26 cellular contexts compared by ENCODE assay signal in genomic region chr20:51060301-51060700, GRCh38. TPM values are rescaled to one million over a fixed set of nuclear protein-coding genes. Genes with fewer than 3 reads are reported as not detected.
DNase-seq lines count a peak whose midpoint lies in the region; ATAC-seq, FAIRE-seq and TF ChIP-seq lines count a peak whose summit lies in the region.
"Had no signal": no experiment of that assay in that cellular context is flagged by ENCODE, and none has a peak within 500 bp of the region (broad histone marks: within the 10 kb centered on the region; RNA-seq: fewer than 3 reads in every experiment).

No MANE protein-coding gene starts in this region.

- no peaks in the 10 kb centered on the region for H3K36me3 Mint-ChIP-seq in activated CD4-positive, alpha-beta T cell treated with anti-CD3 and anti-CD28 coated beads, Interleukin-2, amount 10 ng/mL, durations not matched to agents 24 days and 14 days (ENCODE audit: low read depth)
- H3K36me3 Mint-ChIP-seq in activated CD4-positive, alpha-beta T cell treated with anti-CD3 and anti-CD28 coated beads, Interleukin-2, amount 10 ng/mL, durations not matched to agents 7 days and 5 days (ENCODE audit: low read depth) = no peaks in the 10 kb centered on the region
- peaks cover 9% of the 10 kb centered on the region for H3K36me3 Mint-ChIP-seq in stimulated activated naive CD8-positive, alpha-beta T cell treated with anti-CD3 and anti-CD28 coated beads, Interleukin-15, Interleukin-2, amounts not matched to agents 100 ng/mL and 50 ng/mL, for 24 hours (ENCODE audit: low read depth)

- CTCF ChIA-PET in activated CD4-positive, alpha-beta T cell treated with anti-CD3 and anti-CD28 coated beads, Interleukin-2, amount 10 ng/mL, durations not matched to agents 7 days and 5 days (lab: Charles Lee) = no interaction called here

- TF ChIP-seq CTCF in bronchial epithelial cell (IDR thresholded peaks at IDR 0.05; ENCODE audit: insufficient read depth, low read length, severe bottlenecking) = no peak

- H3K27ac Mint-ChIP-seq in activated CD4-positive, alpha-beta T cell treated with anti-CD3 and anti-CD28 coated beads, Interleukin-2, amount 10 ng/mL, durations not matched to agents 24 days and 14 days = peak overlapping the region; percentile 10
- H3K27ac Mint-ChIP-seq in activated CD4-positive, alpha-beta T cell treated with anti-CD3 and anti-CD28 coated beads, Interleukin-2, amount 10 ng/mL, durations not matched to agents 7 days and 5 days = no peak overlapping the region
- H3K27ac Mint-ChIP-seq in stimulated activated naive CD8-positive, alpha-beta T cell treated with anti-CD3 and anti-CD28 coated beads, Interleukin-15, Interleukin-2, amounts not matched to agents 100 ng/mL and 50 ng/mL, for 24 hours = peak overlapping the region; percentile 82
- H3K27ac Mint-ChIP-seq in stimulated activated naive CD8-positive, alpha-beta T cell treated with anti-CD3 and anti-CD28 coated beads, Interleukin-15, amount 100 ng/mL, for 72 hours = peak overlapping the region in 1 of 2 donors; percentile 91
- H3K27ac Mint-ChIP-seq: IgD-negative memory B cell had no signal

- peaks cover 23% of the 10 kb centered on the region for H3K9me3 Mint-ChIP-seq in activated CD4-positive, alpha-beta T cell treated with anti-CD3 and anti-CD28 coated beads, Interleukin-2, amount 10 ng/mL, durations not matched to agents 24 days and 14 days
- no peaks in the 10 kb centered on the region for H3K9me3 Mint-ChIP-seq in activated CD4-positive, alpha-beta T cell treated with anti-CD3 and anti-CD28 coated beads, Interleukin-2, amount 10 ng/mL, durations not matched to agents 7 days and 5 days
- H3K9me3 Mint-ChIP-seq in stimulated activated naive CD8-positive, alpha-beta T cell treated with anti-CD3 and anti-CD28 coated beads, Interleukin-15, Interleukin-2, amounts not matched to agents 100 ng/mL and 50 ng/mL, for 24 hours = peaks cover 5% of the 10 kb centered on the region
- peaks cover 13 to 17% of the 10 kb centered on the region in 2 donors for H3K9me3 Mint-ChIP-seq in stimulated activated naive CD8-positive, alpha-beta T cell treated with anti-CD3 and anti-CD28 coated beads, Interleukin-15, amount 100 ng/mL, for 72 hours

- peak overlapping the region; percentile 7 for H3K4me3 Mint-ChIP-seq in activated CD4-positive, alpha-beta T cell treated with anti-CD3 and anti-CD28 coated beads, Interleukin-2, amount 10 ng/mL, durations not matched to agents 24 days and 14 days
- no peak overlapping the region for H3K4me3 Mint-ChIP-seq in activated CD4-positive, alpha-beta T cell treated with anti-CD3 and anti-CD28 coated beads, Interleukin-2, amount 10 ng/mL, durations not matched to agents 7 days and 5 days
- peak overlapping the region; percentile 35 for H3K4me3 Mint-ChIP-seq in stimulated activated naive CD8-positive, alpha-beta T cell treated with anti-CD3 and anti-CD28 coated beads, Interleukin-15, Interleukin-2, amounts not matched to agents 100 ng/mL and 50 ng/mL, for 24 hours
- peak overlapping the region in 1 of 2 donors; percentile 29 for H3K4me3 Mint-ChIP-seq in stimulated activated naive CD8-positive, alpha-beta T cell treated with anti-CD3 and anti-CD28 coated beads, Interleukin-15, amount 100 ng/mL, for 72 hours
- H3K4me3 Mint-ChIP-seq: IgD-negative memory B cell had no signal

- no peak for DNase-seq in activated CD4-positive, alpha-beta T cell treated with anti-CD3 and anti-CD28 coated beads, Interleukin-2, amount 10 ng/mL, durations not matched to agents 24 days and 14 days
- DNase-seq in activated CD4-positive, alpha-beta T cell treated with anti-CD3 and anti-CD28 coated beads, Interleukin-2, amount 10 ng/mL, durations not matched to agents 7 days and 5 days = no peak
- DNase-seq in stimulated activated naive CD8-positive, alpha-beta T cell treated with anti-CD3 and anti-CD28 coated beads, Interleukin-15, amount 100 ng/mL, for 72 hours = no peak
- DNase-seq in bronchial epithelial cell (ENCODE audit: low read depth) = no peak
- no peak for DNase-seq in HCEC 1CT
- DNase-seq in NCI-H2081 (lab: John Stamatoyannopoulos, UW) = no peak
- DNase-seq: 8988T, ACHN, BE2C, Calu3, DMS79 treated with DMSO at 0.1 percent for 48 hours, GF-D8, NCI-H1048, NCI-H1417, NCI-H1694, NCI-H2029 treated with DMSO at 0.1 percent for 48 hours, NCI-H226, NCI-H510A, NCI-H69, OCI-M1, Peyer's patch had no signal

- H3K36me3 ChIP-seq in bronchial epithelial cell (ENCODE audit: control insufficient read depth, insufficient read depth, low read length) = no peaks in the 10 kb centered on the region
- H3K36me3 ChIP-seq: BE2C, Peyer's patch had no signal

- intact Hi-C loops in activated CD4-positive, alpha-beta T cell treated with anti-CD3 and anti-CD28 coated beads, Interleukin-2, amount 10 ng/mL, durations not matched to agents 24 days and 14 days (cut with micrococcal nuclease) = loop anchor here (5.0 to 10.0 kb wide), 6 partner anchors 62 to 987 kb away; no protein-coding TSS in a partner anchor

- POLR2A ChIA-PET in activated CD4-positive, alpha-beta T cell treated with anti-CD3 and anti-CD28 coated beads, Interleukin-2, amount 10 ng/mL, durations not matched to agents 7 days and 5 days (lab: Charles Lee) = no interaction called here

- peaks cover 6% of the 10 kb centered on the region for H3K27me3 Mint-ChIP-seq in activated CD4-positive, alpha-beta T cell treated with anti-CD3 and anti-CD28 coated beads, Interleukin-2, amount 10 ng/mL, durations not matched to agents 24 days and 14 days
- peaks cover 5% of the 10 kb centered on the region for H3K27me3 Mint-ChIP-seq in activated CD4-positive, alpha-beta T cell treated with anti-CD3 and anti-CD28 coated beads, Interleukin-2, amount 10 ng/mL, durations not matched to agents 7 days and 5 days
- peaks cover 41% of the 10 kb centered on the region for H3K27me3 Mint-ChIP-seq in stimulated activated naive CD8-positive, alpha-beta T cell treated with anti-CD3 and anti-CD28 coated beads, Interleukin-15, Interleukin-2, amounts not matched to agents 100 ng/mL and 50 ng/mL, for 24 hours
- H3K27me3 Mint-ChIP-seq in stimulated activated naive CD8-positive, alpha-beta T cell treated with anti-CD3 and anti-CD28 coated beads, Interleukin-15, amount 100 ng/mL, for 72 hours = peaks cover 33% of the 10 kb centered on the region

- H3K4me3 ChIP-seq in bronchial epithelial cell (ENCODE audit: low read depth, low read length) = no peak overlapping the region
- H3K4me3 ChIP-seq: Peyer's patch had no signal

- peak; percentile 32 for FAIRE-seq in bronchial epithelial cell (lab: Jason Lieb, UNC)
- FAIRE-seq: GM12891, GM19239 had no signal

- no peak for ATAC-seq in stimulated activated naive CD8-positive, alpha-beta T cell treated with anti-CD3 and anti-CD28 coated beads, Interleukin-15, amount 100 ng/mL, for 72 hours
- ATAC-seq in GM19452 (IDR thresholded peaks at IDR 0.05; ENCODE audit: unreplicated experiment) = no peak

- H3K4me1 Mint-ChIP-seq in activated CD4-positive, alpha-beta T cell treated with anti-CD3 and anti-CD28 coated beads, Interleukin-2, amount 10 ng/mL, durations not matched to agents 24 days and 14 days = peaks cover 29% of the 10 kb centered on the region
- H3K4me1 Mint-ChIP-seq in activated CD4-positive, alpha-beta T cell treated with anti-CD3 and anti-CD28 coated beads, Interleukin-2, amount 10 ng/mL, durations not matched to agents 7 days and 5 days = no peaks in the 10 kb centered on the region
- H3K4me1 Mint-ChIP-seq in stimulated activated naive CD8-positive, alpha-beta T cell treated with anti-CD3 and anti-CD28 coated beads, Interleukin-15, Interleukin-2, amounts not matched to agents 100 ng/mL and 50 ng/mL, for 24 hours (ENCODE audit: low read depth) = peaks cover 64% of the 10 kb centered on the region
- H3K4me1 Mint-ChIP-seq in stimulated activated naive CD8-positive, alpha-beta T cell treated with anti-CD3 and anti-CD28 coated beads, Interleukin-15, amount 100 ng/mL, for 72 hours = peaks cover 53% of the 10 kb centered on the region

- peaks cover 8% of the 10 kb centered on the region for H3K27me3 ChIP-seq in bronchial epithelial cell (ENCODE audit: control insufficient read depth, insufficient read depth, low read length)
- H3K27me3 ChIP-seq: BE2C, Peyer's patch had no signal

RNA-seq across cellular contexts. Expression of gene KCNG1, which starts 37.4 kb away (rescaled TPM):
- 9.8 and 12.3 TPM in 2 replicates for total RNA-seq in activated CD4-positive, alpha-beta T cell treated with anti-CD3 and anti-CD28 coated beads, Interleukin-2, amount 10 ng/mL, durations not matched to agents 24 days and 14 days
- total RNA-seq in activated CD4-positive, alpha-beta T cell treated with anti-CD3 and anti-CD28 coated beads, Interleukin-2, amount 10 ng/mL, durations not matched to agents 7 days and 5 days = not detected
- total RNA-seq in bronchial epithelial cell = 90.6 and 91.1 TPM in 2 replicates

Comparison
In these comparisons a context has a peak if more than half of its experiments do, and no peak if none do; other contexts are left out.
1. RNA of gene KCNG1, which starts 37.4 kb away (total RNA-seq): 90.6 to 91.1 TPM in bronchial epithelial cell and 9.8 to 12.3 TPM in activated CD4-positive, alpha-beta T cell treated with anti-CD3 and anti-CD28 coated beads, Interleukin-2, amount 10 ng/mL, durations not matched to agents 24 days and 14 days; not detected in activated CD4-positive, alpha-beta T cell treated with anti-CD3 and anti-CD28 coated beads, Interleukin-2, amount 10 ng/mL, durations not matched to agents 7 days and 5 days; every median in the first group is over 10 times any median in the second.